Comparison of ENCODE assay signal across 21 cellular contexts in the genomic region with DNA sequence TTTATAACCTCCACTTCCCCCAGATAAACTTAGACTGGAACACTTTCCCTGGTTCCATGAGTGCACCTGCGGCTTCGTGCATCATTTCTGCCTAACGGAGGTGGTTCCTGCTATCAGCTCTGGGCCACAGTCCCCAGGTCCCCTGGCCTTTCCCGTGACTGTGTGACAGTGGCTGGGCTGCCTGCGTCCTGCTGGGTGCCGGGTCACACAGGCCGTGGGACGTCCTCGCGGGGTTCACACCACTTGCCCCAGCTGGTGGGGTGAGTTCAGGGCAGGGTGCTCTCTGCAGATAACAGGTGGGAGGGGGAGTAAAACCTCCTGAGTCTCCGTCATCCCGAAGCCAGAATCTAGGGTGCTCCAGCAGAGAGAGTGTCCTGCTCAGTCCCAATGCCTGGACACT. TPM values are rescaled to one million over a fixed set of nuclear protein-coding genes. Genes with fewer than 3 reads are reported as not detected.
DNase-seq lines count a peak whose midpoint lies in the region; ATAC-seq, FAIRE-seq and TF ChIP-seq lines count a peak whose summit lies in the region.
"Had no signal": no experiment of that assay in that cellular context is flagged by ENCODE, and none has a peak within 500 bp of the region (broad histone marks: within the 10 kb centered on the region; RNA-seq: fewer than 3 reads in every experiment).

No MANE protein-coding gene starts in this region.

- H2BK120ac ChIP-seq in neuronal stem cell (ENCODE audit: low read depth, low read length): no peak overlapping the region

- no peak overlapping the region for H4K8ac ChIP-seq in neuronal stem cell (ENCODE audit: low read depth, low read length)

- H3K9me3 ChIP-seq in BLaER1 (no peaks in the 10 kb centered on the region), kidney (ENCODE audit: control insufficient read depth in 1 of 2, low read length in 2 of 2) (no peaks in the 10 kb centered on the region), neuronal stem cell (replicated peaks in 1 of 2; ENCODE audit: control insufficient read depth in 2 of 2, insufficient read depth in 1 of 2, low read depth in 1 of 2, low read length in 2 of 2) (peaks cover 0 to 3% of the 10 kb centered on the region in 2 donors)
- H3K9me3 ChIP-seq in BLaER1 treated with 17β-estradiol and CSF1 and Interleukin-3, amounts not matched to agents 10 nM and 100 nM (replicated peaks in 1 of 11): no peaks in the 10 kb centered on the region

- no peak overlapping the region for H3K18ac ChIP-seq in neuronal stem cell (ENCODE audit: low read length)

- intact Hi-C loops in kidney (cut with DNase I): no loop called here

- H3K9ac ChIP-seq in BLaER1 (no peak overlapping the region), kidney (ENCODE audit: low read length in 2 of 2) (no peak overlapping the region), neuronal stem cell (ENCODE audit: low read depth, low read length, poor library complexity) (peak overlapping the region; percentile 70)
- no peak overlapping the region for H3K9ac ChIP-seq in BLaER1 treated with 17β-estradiol and CSF1 and Interleukin-3, amounts not matched to agents 10 nM and 100 nM
- H3K9ac ChIP-seq: GM23248 had no signal

- H3K79me1 ChIP-seq in neuronal stem cell (ENCODE audit: low read depth, low read length): no peaks in the 10 kb centered on the region

- peak overlapping the region; percentile 27 for H2AK5ac ChIP-seq in neuronal stem cell (ENCODE audit: low read depth, low read length)

- H2BK15ac ChIP-seq in neuronal stem cell (ENCODE audit: low read length): no peak overlapping the region

- FAIRE-seq in kidney (lab: Jason Lieb, UNC): no peak
- FAIRE-seq: D721Med, GM12878, GM18507, H1 had no signal

- DNase-seq in kidney (peak; percentile 62), neuronal stem cell (ENCODE audit: low spot score) (no peak), RPMI8226 (no peak)
- no peak for DNase-seq in stimulated activated CD4-positive, alpha-beta T cell treated with anti-CD3 and anti-CD28 coated beads, Interleukin-4, amount 100 ng/mL, for 24 hours
- DNase-seq: CD4-positive, alpha-beta T cell; CD8-positive, alpha-beta memory T cell; DMS 273 treated with DMSO at 0.1 percent for 48 hours; DMS79; EL; GDM1; GM23248; H9 had no signal

- no peak overlapping the region for H2AFZ ChIP-seq in neuronal stem cell (ENCODE audit: low read length)
- H2AFZ ChIP-seq: GM23248 had no signal

- 0 out of 2 replicates have a peak, but pooled peaks cover 3% of the 10 kb centered on the region for H3K27me3 ChIP-seq in BLaER1
- peaks cover 0 to 16% (median 0%) of the 10 kb centered on the region in 11 experiments; a peak in 8 of 22 replicates for H3K27me3 ChIP-seq in BLaER1 treated with 17β-estradiol and CSF1 and Interleukin-3, amounts not matched to agents 10 nM and 100 nM
- peaks cover 0 to 23% (median 0%) of the 10 kb centered on the region in 3 experiments for H3K27me3 ChIP-seq in neuronal stem cell (ENCODE audit: control insufficient read depth in 3 of 3, insufficient read depth in 3 of 3, low read depth in 1 of 3, low read length in 3 of 3)

- no peak overlapping the region for H3K23ac ChIP-seq in neuronal stem cell (ENCODE audit: low read depth, low read length, poor library complexity)

- peaks cover 54% of the 10 kb centered on the region for H3K4me1 ChIP-seq in BLaER1
- H3K4me1 ChIP-seq in BLaER1 treated with 17β-estradiol and CSF1 and Interleukin-3, amounts not matched to agents 10 nM and 100 nM: peaks cover 0 to 52% (median 38%) of the 10 kb centered on the region in 10 experiments; a peak in 17 of 20 replicates
- H3K4me1 ChIP-seq in kidney (ENCODE audit: control insufficient read depth in 1 of 2, insufficient read depth in 1 of 2, low read depth in 1 of 2, low read length in 2 of 2): peaks cover 0 to 3% of the 10 kb centered on the region in 2 donors
- no peaks in the 10 kb centered on the region for H3K4me1 ChIP-seq in neuronal stem cell (ENCODE audit: control insufficient read depth in 2 of 2, insufficient read depth in 1 of 2, low read depth in 1 of 2, low read length in 2 of 2)

- H3K27ac ChIP-seq in BLaER1 (no peak overlapping the region), kidney (ENCODE audit: low read depth in 2 of 2, low read length in 2 of 2) (no peak overlapping the region), neuronal stem cell (replicated peaks; ENCODE audit: low read length) (no peak overlapping the region)
- H3K27ac ChIP-seq in BLaER1 treated with 17β-estradiol and CSF1 and Interleukin-3, amounts not matched to agents 10 nM and 100 nM: no peak overlapping the region
- H3K27ac ChIP-seq: GM23248 had no signal

- no peak overlapping the region for H2BK12ac ChIP-seq in neuronal stem cell (ENCODE audit: low read length)

- H3K4me2 ChIP-seq in BLaER1: peak overlapping the region; percentile 57
- peak overlapping the region in 8 of 11 experiments; percentile 32 to 68 (median 62); a peak in 16 of 22 replicates for H3K4me2 ChIP-seq in BLaER1 treated with 17β-estradiol and CSF1 and Interleukin-3, amounts not matched to agents 10 nM and 100 nM
- no peak overlapping the region for H3K4me2 ChIP-seq in neuronal stem cell (ENCODE audit: insufficient read depth, low read length, poor library complexity, severe bottlenecking)

- no peak overlapping the region for H2BK5ac ChIP-seq in neuronal stem cell (ENCODE audit: low read length)

- H4K20me1 ChIP-seq in BLaER1: no peaks in the 10 kb centered on the region
- peaks cover 0 to 2% (median 0%) of the 10 kb centered on the region in 11 experiments; a peak in 1 of 22 replicates for H4K20me1 ChIP-seq in BLaER1 treated with 17β-estradiol and CSF1 and Interleukin-3, amounts not matched to agents 10 nM and 100 nM

- H3K4ac ChIP-seq in neuronal stem cell (ENCODE audit: low read length): no peak overlapping the region

- H3K4me3 ChIP-seq in BLaER1: no peak overlapping the region
- no peak overlapping the region for H3K4me3 ChIP-seq in BLaER1 treated with 17β-estradiol and CSF1 and Interleukin-3, amounts not matched to agents 10 nM and 100 nM
- no peak overlapping the region for H3K4me3 ChIP-seq in kidney (ENCODE audit: low read length in 2 of 2)
- H3K4me3 ChIP-seq in neuronal stem cell (ENCODE audit: low read length in 2 of 2): no peak overlapping the region
- H3K4me3 ChIP-seq: GM12878, GM23248 had no signal

- H3K14ac ChIP-seq in neuronal stem cell (ENCODE audit: low read length): no peak overlapping the region

- H3K36me3 ChIP-seq in BLaER1 (no peaks in the 10 kb centered on the region), kidney (ENCODE audit: control insufficient read depth in 1 of 2, insufficient read depth in 2 of 2, low read length in 2 of 2) (no peaks in the 10 kb centered on the region), neuronal stem cell (replicated peaks in 1 of 2; ENCODE audit: control insufficient read depth in 2 of 2, insufficient read depth in 2 of 2, low read length in 2 of 2) (no peaks in the 10 kb centered on the region)
- no peaks in the 10 kb centered on the region for H3K36me3 ChIP-seq in BLaER1 treated with 17β-estradiol and CSF1 and Interleukin-3, amounts not matched to agents 10 nM and 100 nM

- no peak for TF ChIP-seq CTCF in kidney (IDR thresholded peaks at IDR 0.05; ENCODE audit: borderline replicate concordance, extremely low read depth, insufficient read depth)

- no peak overlapping the region for H4K91ac ChIP-seq in neuronal stem cell (ENCODE audit: low read depth, low read length, poor library complexity)

- no peak for ATAC-seq in GM21367 (IDR thresholded peaks at IDR 0.05; ENCODE audit: unreplicated experiment)
- ATAC-seq: GM12878, HCT116 had no signal

- WGBS in neuronal stem cell (ENCODE audit: extremely low coverage in 2 of 2, insufficient read length in 2 of 2, insufficient replicate concordance in 1 of 2), 2 donors: no CpG with 5 or more reads among the region's 12 CpGs

RNA-seq across cellular contexts. Expression of gene CFAP46, which starts 58.7 kb away (rescaled TPM):
- total RNA-seq in kidney: 8.3 TPM
- 3.8 TPM for polyA plus RNA-seq in kidney (ENCODE audit: insufficient read depth, low read depth, low replicate concordance)
- 1.5 TPM for polyA plus RNA-seq in neuronal stem cell (2013, experiment 1 of 2)
- polyA plus RNA-seq in neuronal stem cell (2013, experiment 2 of 2): 1.4 TPM
- total RNA-seq: CD4-positive, alpha-beta T cell; GM12878 had no signal
- polyA plus RNA-seq: CD14-positive monocyte; CD8-positive, alpha-beta memory T cell had no signal
